18 cellular contexts compared by ENCODE assay signal in genomic region chr19:9672893-9673292, GRCh38. TPM values are rescaled to one million over a fixed set of nuclear protein-coding genes. Genes with fewer than 3 reads are reported as not detected.
DNase-seq lines count a peak whose midpoint lies in the region; ATAC-seq and TF ChIP-seq lines count a peak whose summit lies in the region.
"Had no signal": no experiment of that assay in that cellular context is flagged by ENCODE, and none has a peak within 500 bp of the region (broad histone marks: within the 10 kb centered on the region; RNA-seq: fewer than 3 reads in every experiment).

No MANE protein-coding gene starts in this region.

- no peaks in the 10 kb centered on the region for H3K4me1 Mint-ChIP-seq in Calu3 (ENCODE audit: low read depth, unreplicated experiment)

- no peaks in the 10 kb centered on the region for H3K9me2 ChIP-seq in OCI-LY7 (ENCODE audit: insufficient read depth, low read length)

- H3K27me3 ChIP-seq in BLaER1: no peaks in the 10 kb centered on the region
- H3K27me3 ChIP-seq: cardiac muscle cell, gastrocnemius medialis, testis had no signal

- no peak overlapping the region for H2AFZ ChIP-seq in OCI-LY7 (ENCODE audit: low read length)

- H4K20me1 ChIP-seq in BLaER1: peaks cover 5% of the 10 kb centered on the region
- H4K20me1 ChIP-seq in OCI-LY7 (ENCODE audit: insufficient read depth, low read length): no peaks in the 10 kb centered on the region

- H3K36me3 ChIP-seq in BLaER1: peaks cover 61% of the 10 kb centered on the region
- peaks cover 54% of the 10 kb centered on the region for H3K36me3 ChIP-seq in OCI-LY7 (ENCODE audit: insufficient read depth, low read length)

- TF ChIP-seq CTCF in Calu3 (IDR thresholded peaks at IDR 0.05; ENCODE audit: unreplicated experiment) (no peak), OCI-LY7 (conservative IDR thresholded peaks at IDR 0.05; ENCODE audit: low read length) (no peak)

- peaks cover 14% of the 10 kb centered on the region for H3K9me3 Mint-ChIP-seq in Calu3 (ENCODE audit: low read depth, unreplicated experiment)
- H3K9me3 Mint-ChIP-seq in activated naive CD4-positive, alpha-beta T cell treated with anti-CD3 and anti-CD28 coated beads, Interleukin-2, amount 50 U/mL, for 72 hours: peaks cover 30 to 51% of the 10 kb centered on the region in 2 donors

- peaks cover 47% of the 10 kb centered on the region for H3K79me2 ChIP-seq in OCI-LY7 (ENCODE audit: insufficient read depth, low read depth, low read length)

- H3K27ac ChIP-seq in BLaER1 (no peak overlapping the region), OCI-LY7 (ENCODE audit: low read depth, low read length, poor library complexity, severe bottlenecking) (no peak overlapping the region)
- H3K27ac ChIP-seq: cardiac muscle cell, gastrocnemius medialis, testis had no signal

- H3K4me2 ChIP-seq in BLaER1: no peak overlapping the region
- no peak overlapping the region for H3K4me2 ChIP-seq in OCI-LY7 (ENCODE audit: low read length)

- no peaks in the 10 kb centered on the region for H3K27me3 Mint-ChIP-seq in Calu3 (ENCODE audit: unreplicated experiment)
- H3K27me3 Mint-ChIP-seq: effector memory CD8-positive, alpha-beta T cell had no signal

- DNase-seq in Calu3 (peak; percentile 1), islet precursor cell (peak; percentile 56), OCI-LY7 (ENCODE audit: low spot score) (no peak), SK-N-DZ (ENCODE audit: low spot score) (no peak)
- DNase-seq in activated naive CD4-positive, alpha-beta T cell treated with anti-CD3 and anti-CD28 coated beads, Interleukin-2, amount 50 U/mL, for 72 hours (ENCODE audit: low spot score in 2 of 2): no peak
- no peak for DNase-seq in stimulated activated CD8-positive, alpha-beta memory T cell treated with anti-CD3 and anti-CD28 coated beads, Interleukin-4, amount 100 ng/mL, for 48 hours
- DNase-seq in stimulated activated naive CD4-positive, alpha-beta T cell (lab: John Stamatoyannopoulos, UW): no peak
- DNase-seq: effector memory CD8-positive, alpha-beta T cell; gastrocnemius medialis; H7; NCI-H187; NCI-H524 treated with DMSO at 0.1 percent for 48 hours; posterior cingulate gyrus; stimulated activated CD4-positive, alpha-beta T cell treated with anti-CD3 and anti-CD28 coated beads, Interleukin-12 subunit alpha, Interleukin-12 subunit beta, amount 100 ng/mL, for 4 hours; testis had no signal

- 0 out of 2 replicates have a peak, but pooled peaks cover 4% of the 10 kb centered on the region for H3K4me1 ChIP-seq in BLaER1
- no peaks in the 10 kb centered on the region for H3K4me1 ChIP-seq in OCI-LY7 (ENCODE audit: insufficient read depth, low read length, poor library complexity, severe bottlenecking)
- H3K4me1 ChIP-seq: gastrocnemius medialis, testis had no signal

- H3K27ac Mint-ChIP-seq in Calu3 (ENCODE audit: unreplicated experiment): peak overlapping the region; percentile 69
- peak overlapping the region; percentile 50 to 98 for H3K27ac Mint-ChIP-seq in activated naive CD4-positive, alpha-beta T cell treated with anti-CD3 and anti-CD28 coated beads, Interleukin-2, amount 50 U/mL, for 72 hours
- H3K27ac Mint-ChIP-seq: activated T-helper 2 cell treated with anti-CD3 and anti-CD28 coated beads, Interferon-gamma antibody, Interleukin-2, Interleukin-4, amounts not matched to agents 10 μg/mL and 5 μg/mL and 100 μg/mL, durations not matched to agents 14 hours and 24 hours and 36 hours had no signal

- H3K9me3 ChIP-seq in BLaER1: peaks cover 68% of the 10 kb centered on the region
- H3K9me3 ChIP-seq in OCI-LY7 (ENCODE audit: low read length): peaks cover 31% of the 10 kb centered on the region
- H3K9me3 ChIP-seq: testis had no signal

- ATAC-seq in activated naive CD4-positive, alpha-beta T cell treated with anti-CD3 and anti-CD28 coated beads, Interleukin-2, amount 50 U/mL, for 72 hours: no peak
- ATAC-seq: effector memory CD8-positive, alpha-beta T cell; gastrocnemius medialis had no signal

- H3K4me3 ChIP-seq in BLaER1 (peak overlapping the region; percentile 95), OCI-LY7 (ENCODE audit: low read depth, low read length, poor library complexity, severe bottlenecking) (no peak overlapping the region)
- H3K4me3 ChIP-seq: cardiac muscle cell, gastrocnemius medialis, testis had no signal

- no peak overlapping the region for H3K4me3 Mint-ChIP-seq in Calu3 (ENCODE audit: low read depth, unreplicated experiment)

- peaks cover 43% of the 10 kb centered on the region for H3K36me3 Mint-ChIP-seq in Calu3 (ENCODE audit: insufficient read depth, unreplicated experiment)
- H3K36me3 Mint-ChIP-seq in activated naive CD4-positive, alpha-beta T cell treated with anti-CD3 and anti-CD28 coated beads, Interleukin-2, amount 50 U/mL, for 72 hours: peaks cover 63 to 75% of the 10 kb centered on the region in 2 donors

- intact Hi-C loops in Calu3 (cut with micrococcal nuclease; ENCODE audit: unreplicated experiment): no loop called here
- intact Hi-C loops in OCI-LY7 (cut with micrococcal nuclease; ENCODE audit: unreplicated experiment): no loop called here

- no TSS peak for BruUV-seq in Calu3 (replicated peaks; lab: Mats Ljungman, UMichigan)
- BruUV-seq in OCI-LY7 (replicated peaks; lab: Mats Ljungman, UMichigan): no TSS peak

- CTCF ChIA-PET in Calu3 (lab: Charles Lee): no interaction called here
- CTCF ChIA-PET in OCI-LY7 (lab: Charles Lee; ENCODE audit: unreplicated experiment): no interaction called here

- POLR2A ChIA-PET in OCI-LY7 (lab: Charles Lee): no interaction called here

- no peak overlapping the region for H3K9ac ChIP-seq in BLaER1

RNA-seq across cellular contexts. Expression of gene ZNF562, which starts 2.0 kb away (rescaled TPM):
- total RNA-seq in Calu3 (2022) (31.8 and 35.2 TPM in 2 replicates), OCI-LY7 (2022) (16.8 and 17.3 TPM in 2 replicates)
- total RNA-seq in activated naive CD4-positive, alpha-beta T cell treated with anti-CD3 and anti-CD28 coated beads, Interleukin-2, amount 50 U/mL, for 72 hours: 10 to 100 TPM; 24.2 to 73.4 TPM
- total RNA-seq in OCI-LY7 (2014; rRNA removed; shearing (Covaris generic)): 14.9 and 18.1 TPM in 2 replicates
- polyA plus RNA-seq in SK-N-DZ (2014; cell fraction: cytosol; rRNA removed): 21.3 and 32.1 TPM in 2 replicates
- 13.7 and 15.4 TPM in 2 replicates for polyA plus RNA-seq in SK-N-DZ (2014; cell fraction: nucleus; rRNA removed)

RNA-seq across cellular contexts. Expression of gene ZNF561, which starts 51.9 kb away (rescaled TPM):
- total RNA-seq in Calu3 (2022) (26.0 and 27.3 TPM in 2 replicates), OCI-LY7 (2022) (22.2 and 25.3 TPM in 2 replicates)
- 10 to 100 TPM; 28.6 to 49.1 TPM for total RNA-seq in activated naive CD4-positive, alpha-beta T cell treated with anti-CD3 and anti-CD28 coated beads, Interleukin-2, amount 50 U/mL, for 72 hours
- total RNA-seq in OCI-LY7 (2014; rRNA removed; shearing (Covaris generic)): 14.9 and 17.3 TPM in 2 replicates
- polyA plus RNA-seq in SK-N-DZ (2014; cell fraction: cytosol; rRNA removed): 16.5 and 18.5 TPM in 2 replicates
- polyA plus RNA-seq in SK-N-DZ (2014; cell fraction: nucleus; rRNA removed): 30.0 and 30.6 TPM in 2 replicates

Comparison
In these comparisons a context has a peak if more than half of its experiments do, and no peak if none do; other contexts are left out.
1. DNase-seq: peak in Calu3 (single experiment) and islet precursor cell (single experiment); none in activated naive CD4-positive, alpha-beta T cell treated with anti-CD3 and anti-CD28 coated beads, Interleukin-2, amount 50 U/mL, for 72 hours (0 of 2), stimulated activated CD8-positive, alpha-beta memory T cell treated with anti-CD3 and anti-CD28 coated beads, Interleukin-4, amount 100 ng/mL, for 48 hours (single experiment), OCI-LY7 (single experiment), SK-N-DZ (single experiment) and stimulated activated naive CD4-positive, alpha-beta T cell (0 of 6).